ENCODE assay signal across 27 cellular contexts in the genomic region with DNA sequence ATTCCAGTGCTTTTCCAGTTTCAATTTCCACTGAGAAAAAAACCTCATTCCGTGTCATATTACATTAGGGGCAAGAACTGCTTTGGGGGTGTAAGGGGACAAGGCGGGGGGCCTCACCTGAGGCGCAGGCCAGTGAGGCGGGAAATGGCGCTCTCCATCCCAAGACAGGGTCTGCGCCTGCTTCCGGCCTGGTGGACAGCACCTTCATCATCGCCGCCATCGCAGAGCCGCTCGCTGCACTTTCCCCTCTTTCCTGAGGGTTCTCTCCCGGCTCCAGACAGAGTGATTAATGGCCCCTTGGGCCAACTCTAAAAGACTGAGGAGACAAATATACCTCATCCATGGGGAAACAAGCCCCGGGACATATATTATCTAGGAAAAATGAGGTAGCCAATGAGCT.
"Had no signal": no experiment of that assay in that cellular context is flagged by ENCODE, and none has a peak within 500 bp of the region (broad histone marks: within the 10 kb centered on the region; RNA-seq: fewer than 3 reads in every experiment).

No MANE protein-coding gene starts in this region.

- H3K27ac Mint-ChIP-seq: effector memory CD8-positive, alpha-beta T cell; natural killer cell; stimulated activated naive B cell treated with anti-CD40 and anti-IgM and Interleukin-4, amounts not matched to agents 10 μg/mL and 1 μg/mL and 100 μg/mL, for 72 hours; stimulated activated naive CD8-positive, alpha-beta T cell treated with anti-CD3 and anti-CD28 coated beads, Interleukin-15, Interleukin-2, amounts not matched to agents 100 ng/mL and 50 ng/mL, for 24 hours had no signal

- H3K27me3 ChIP-seq: esophagus squamous epithelium, heart right ventricle, ovary, right lobe of liver, tibial nerve, vagina had no signal

- H3K4me1 Mint-ChIP-seq: natural killer cell; stimulated activated naive B cell treated with anti-CD40 and anti-IgM and Interleukin-4, amounts not matched to agents 10 μg/mL and 1 μg/mL and 100 μg/mL, for 72 hours had no signal

- H3K4me1 ChIP-seq: esophagus squamous epithelium, heart right ventricle, lower lobe of right lung, right lobe of liver, tibial nerve, vagina had no signal

- FAIRE-seq: endometrium, islet of Langerhans, small intestine had no signal

- DNase-seq: cortex of kidney; effector memory CD8-positive, alpha-beta T cell; erythroblast; esophagus squamous epithelium; foreskin melanocyte; glutamatergic neuron; heart right ventricle; hippocampal formation; left colon; left ventricle myocardium superior; lower lobe of right lung; natural killer cell; nucleus accumbens; ovary; posterior cingulate gyrus; retina; right lobe of liver; small intestine; stimulated activated CD4-positive, alpha-beta T cell treated with anti-CD3 and anti-CD28 coated beads, Interleukin-15, amount 100 ng/mL, for 24 hours; stimulated activated CD4-positive, alpha-beta T cell treated with anti-CD3 and anti-CD28 coated beads, Interleukin-2, amount 100 ng/mL, for 48 hours; stimulated activated naive B cell treated with anti-CD40 and anti-IgM and Interleukin-4, amounts not matched to agents 10 μg/mL and 1 μg/mL and 100 μg/mL, for 72 hours had no signal

- ATAC-seq: effector memory CD8-positive, alpha-beta T cell; heart right ventricle; left colon; left ventricle myocardium superior; lower lobe of right lung; natural killer cell; right lobe of liver; stimulated activated naive B cell treated with anti-CD40 and anti-IgM and Interleukin-4, amounts not matched to agents 10 μg/mL and 1 μg/mL and 100 μg/mL, for 72 hours had no signal

- H3K36me3 ChIP-seq: esophagus squamous epithelium, heart right ventricle, lower lobe of right lung, ovary, right lobe of liver, thoracic aorta, tibial nerve, vagina had no signal

- H3K4me3 Mint-ChIP-seq: effector memory CD8-positive, alpha-beta T cell; natural killer cell; stimulated activated naive B cell treated with anti-CD40 and anti-IgM and Interleukin-4, amounts not matched to agents 10 μg/mL and 1 μg/mL and 100 μg/mL, for 72 hours; stimulated activated naive CD8-positive, alpha-beta T cell treated with anti-CD3 and anti-CD28 coated beads, Interleukin-15, Interleukin-2, amounts not matched to agents 100 ng/mL and 50 ng/mL, for 24 hours had no signal

- H3K27ac ChIP-seq: esophagus squamous epithelium, heart right ventricle, lower lobe of right lung, ovary, right lobe of liver, thoracic aorta, tibial nerve, vagina had no signal

- H3K4me3 ChIP-seq: esophagus squamous epithelium, heart right ventricle, lower lobe of right lung, ovary, right lobe of liver, thoracic aorta, tibial nerve, vagina had no signal

- H3K27me3 Mint-ChIP-seq: effector memory CD8-positive, alpha-beta T cell; stimulated activated naive B cell treated with anti-CD40 and anti-IgM and Interleukin-4, amounts not matched to agents 10 μg/mL and 1 μg/mL and 100 μg/mL, for 72 hours; stimulated activated naive CD8-positive, alpha-beta T cell treated with anti-CD3 and anti-CD28 coated beads, Interleukin-15, Interleukin-2, amounts not matched to agents 100 ng/mL and 50 ng/mL, for 24 hours had no signal

- H3K9me3 Mint-ChIP-seq: stimulated activated naive CD8-positive, alpha-beta T cell treated with anti-CD3 and anti-CD28 coated beads, Interleukin-15, Interleukin-2, amounts not matched to agents 100 ng/mL and 50 ng/mL, for 24 hours had no signal

- H3K9me3 ChIP-seq: esophagus squamous epithelium, ovary, right lobe of liver, vagina had no signal

- H3K36me3 Mint-ChIP-seq: natural killer cell; stimulated activated naive B cell treated with anti-CD40 and anti-IgM and Interleukin-4, amounts not matched to agents 10 μg/mL and 1 μg/mL and 100 μg/mL, for 72 hours had no signal
